In genomic region chr5:28344803-28345433, GRCh38 we compare ENCODE assay signal across 8 cellular contexts.
DNase-seq lines count a peak whose midpoint lies in the region; ATAC-seq, FAIRE-seq and TF ChIP-seq lines count a peak whose summit lies in the region.

No MANE protein-coding gene starts in this region.

- peak in 3 of 4 donors; percentile 8 to 20 (median 20) for TF ChIP-seq CTCF in pancreas (IDR thresholded peaks at IDR 0.05)

- 32 to 37% methylated on average over 5 of the region's 5 CpGs for WGBS in pancreas, 2 donors

- no peak overlapping the region for H3K4me3 ChIP-seq in pancreas

- DNase-seq in NCI-H446 (lab: John Stamatoyannopoulos, UW): peak; percentile 4 to 62
- no peak for DNase-seq in NCI-H446 treated with DMSO at 0.1 percent for 48 hours (lab: John Stamatoyannopoulos, UW)
- peak; percentile 70 for DNase-seq in NCI-H345 (lab: John Stamatoyannopoulos, UW)
- peak; percentile 3 to 85 for DNase-seq in T47D (ENCODE audit: low read depth in 1 of 2, low spot score in 1 of 2)
- DNase-seq in pancreas: no peak
- DNase-seq in ecto neural progenitor cell (ENCODE audit: low spot score): no peak

- in situ Hi-C loops in T47D (cut with HindIII; ENCODE audit: low pct_unique_long_range_greater_than_20kb, low sequenced_read_pairs): no loop called here

- no peak overlapping the region for H3K27ac ChIP-seq in pancreas

- H3K36me3 ChIP-seq in pancreas: no peaks in the 10 kb centered on the region

- no peaks in the 10 kb centered on the region for H3K4me1 ChIP-seq in pancreas

- intact Hi-C loops in pancreas (cut with DNase I): no loop called here

- FAIRE-seq in pancreas (lab: Jason Lieb, UNC): no peak

- no peaks in the 10 kb centered on the region for H3K9me3 ChIP-seq in pancreas

- H3K27me3 ChIP-seq in pancreas: no peaks in the 10 kb centered on the region

- ATAC-seq in pancreas (peak in 2 of 4 donors; percentile 44 to 61), HG03039 (IDR thresholded peaks at IDR 0.05; ENCODE audit: unreplicated experiment) (no peak), GM19452 (IDR thresholded peaks at IDR 0.05; ENCODE audit: unreplicated experiment) (no peak)

Comparison
In these comparisons a context has a peak if more than half of its experiments do, and no peak if none do; other contexts are left out.
1. DNase-seq: peak in NCI-H446 (2 of 2), NCI-H345 (single experiment) and T47D (2 of 2); none in NCI-H446 treated with DMSO at 0.1 percent for 48 hours (single experiment), pancreas (0 of 6) and ecto neural progenitor cell (single experiment).